In genomic region chr1:1032428-1032827, GRCh38 we compare ENCODE assay signal across 7 cellular contexts. TPM values are rescaled to one million over a fixed set of nuclear protein-coding genes. Genes with fewer than 3 reads are reported as not detected.
DNase-seq lines count a peak whose midpoint lies in the region; ATAC-seq, FAIRE-seq and TF ChIP-seq lines count a peak whose summit lies in the region.

No MANE protein-coding gene starts in this region.

- H3K79me1 ChIP-seq in neuronal stem cell (ENCODE audit: low read depth, low read length) = peaks cover 29% of the 10 kb centered on the region

- H3K4me2 ChIP-seq in neuronal stem cell (ENCODE audit: insufficient read depth, low read length, poor library complexity, severe bottlenecking) = peak overlapping the region; percentile 64

- TF ChIP-seq POLR2A in H54 (IDR thresholded peaks at IDR 0.05; ENCODE audit: low read depth, low read length) = no peak

- peak overlapping the region; percentile 55 for H3K4me3 Mint-ChIP-seq in chondrocyte (ENCODE audit: unreplicated experiment)

- H2BK120ac ChIP-seq in neuronal stem cell (ENCODE audit: low read depth, low read length) = peak overlapping the region; percentile 94

- H2AK5ac ChIP-seq in neuronal stem cell (ENCODE audit: low read depth, low read length) = peak overlapping the region; percentile 99

- H3K18ac ChIP-seq in neuronal stem cell (ENCODE audit: low read length) = peak overlapping the region; percentile 90

- H3K9me3 ChIP-seq in neuronal stem cell (replicated peaks in 1 of 2; ENCODE audit: control insufficient read depth in 2 of 2, insufficient read depth in 1 of 2, low read depth in 1 of 2, low read length in 2 of 2) = peaks cover 0 to 1% of the 10 kb centered on the region in 2 donors

- H3K27ac Mint-ChIP-seq in chondrocyte (ENCODE audit: unreplicated experiment) = no peak overlapping the region

- H3K36me3 Mint-ChIP-seq in chondrocyte (ENCODE audit: low read depth) = peaks cover 3% of the 10 kb centered on the region

- no peak overlapping the region for H3K14ac ChIP-seq in neuronal stem cell (ENCODE audit: low read length)

- H3K23ac ChIP-seq in neuronal stem cell (ENCODE audit: low read depth, low read length, poor library complexity) = peak overlapping the region; percentile 80

- WGBS in neuronal stem cell (ENCODE audit: extremely low coverage in 2 of 2, insufficient read length in 2 of 2, insufficient replicate concordance in 1 of 2), 2 donors = no CpG with 5 or more reads among the region's 16 CpGs

- FAIRE-seq in H54 (lab: Jason Lieb, UNC) (no peak), HTR-8/SVneo (lab: Jason Lieb, UNC) (no peak)

- H3K27me3 Mint-ChIP-seq in chondrocyte (ENCODE audit: low read depth) = no peaks in the 10 kb centered on the region

- TF ChIP-seq CTCF in chondrocyte (IDR thresholded peaks at IDR 0.05) = no peak

- peak overlapping the region; percentile 74 for H3K27ac ChIP-seq in neuronal stem cell (replicated peaks; ENCODE audit: low read length)

- H3K4ac ChIP-seq in neuronal stem cell (ENCODE audit: low read length) = peak overlapping the region; percentile 89

- peak; percentile 28 for DNase-seq in NCI-H1105 treated with DMSO at 0.1 percent for 48 hours (lab: John Stamatoyannopoulos, UW)
- DNase-seq in chondrocyte (ENCODE audit: low spot score) = no peak
- no peak for DNase-seq in neuronal stem cell (ENCODE audit: low spot score)
- no peak for DNase-seq in H54 (ENCODE audit: insufficient read length, low spot score)
- no peak for DNase-seq in HTR-8/SVneo (ENCODE audit: insufficient read length, low spot score)

- peak overlapping the region; percentile 98 for H2BK5ac ChIP-seq in neuronal stem cell (ENCODE audit: low read length)

- H3K4me3 ChIP-seq in neuronal stem cell (ENCODE audit: low read length in 2 of 2) = no peak overlapping the region

- H2BK15ac ChIP-seq in neuronal stem cell (ENCODE audit: low read length) = peak overlapping the region; percentile 85

- peak overlapping the region; percentile 84 for H2BK12ac ChIP-seq in neuronal stem cell (ENCODE audit: low read length)

- H4K8ac ChIP-seq in neuronal stem cell (ENCODE audit: low read depth, low read length) = no peak overlapping the region

- H3K36me3 ChIP-seq in neuronal stem cell (replicated peaks in 1 of 2; ENCODE audit: control insufficient read depth in 2 of 2, insufficient read depth in 2 of 2, low read length in 2 of 2) = peaks cover 23 to 28% of the 10 kb centered on the region in 2 donors

- H3K27me3 ChIP-seq in neuronal stem cell (ENCODE audit: control insufficient read depth in 3 of 3, insufficient read depth in 3 of 3, low read depth in 1 of 3, low read length in 3 of 3) = peaks cover 0 to 5% (median 0%) of the 10 kb centered on the region in 3 experiments

- no peaks in the 10 kb centered on the region for H3K9me3 Mint-ChIP-seq in chondrocyte (ENCODE audit: low read depth)

- H2AFZ ChIP-seq in neuronal stem cell (ENCODE audit: low read length) = no peak overlapping the region

- ATAC-seq in GM19023 (IDR thresholded peaks at IDR 0.05; ENCODE audit: unreplicated experiment) = peak; percentile 2
- ATAC-seq in HG02840 (IDR thresholded peaks at IDR 0.05; ENCODE audit: low FRiP score, unreplicated experiment) = no peak

- no peak overlapping the region for H4K91ac ChIP-seq in neuronal stem cell (ENCODE audit: low read depth, low read length, poor library complexity)

- peak overlapping the region; percentile 60 for H3K9ac ChIP-seq in neuronal stem cell (ENCODE audit: low read depth, low read length, poor library complexity)

- peaks cover 20 to 30% of the 10 kb centered on the region in 2 donors for H3K4me1 ChIP-seq in neuronal stem cell (ENCODE audit: control insufficient read depth in 2 of 2, insufficient read depth in 1 of 2, low read depth in 1 of 2, low read length in 2 of 2)

- peaks cover 9% of the 10 kb centered on the region for H3K4me1 Mint-ChIP-seq in chondrocyte (ENCODE audit: low read depth)

RNA-seq across cellular contexts. Expression of gene AGRN, which starts 12.5 kb away (rescaled TPM):
- total RNA-seq in chondrocyte = 138 to 221 TPM (median 219 TPM) in 3 replicates
- 79.8 TPM for polyA plus RNA-seq in neuronal stem cell (2013, experiment 1 of 2)
- 78.9 TPM for polyA plus RNA-seq in neuronal stem cell (2013, experiment 2 of 2)

RNA-seq across cellular contexts. Expression of gene ISG15, which starts 19.1 kb away (rescaled TPM):
- total RNA-seq in chondrocyte = 28.5 to 42.8 TPM (median 42.2 TPM) in 3 replicates
- polyA plus RNA-seq in neuronal stem cell (2013, experiment 1 of 2) = 44.0 TPM
- 44.5 TPM for polyA plus RNA-seq in neuronal stem cell (2013, experiment 2 of 2)

RNA-seq across cellular contexts. Expression of gene HES4, which starts 32.5 kb away (rescaled TPM):
- total RNA-seq in chondrocyte = 56.6 to 137 TPM (median 136 TPM) in 3 replicates
- polyA plus RNA-seq in neuronal stem cell (2013, experiment 1 of 2) = 312 TPM
- polyA plus RNA-seq in neuronal stem cell (2013, experiment 2 of 2) = 285 TPM

RNA-seq across cellular contexts. Expression of gene RNF223, which starts 41.7 kb away (rescaled TPM):
- total RNA-seq in chondrocyte = not detected in 3 replicates
- 0.03 TPM for polyA plus RNA-seq in neuronal stem cell (2013, experiment 1 of 2)
- polyA plus RNA-seq in neuronal stem cell (2013, experiment 2 of 2) = 0.01 TPM

RNA-seq across cellular contexts. Expression of gene PERM1, which starts 50.5 kb away (rescaled TPM):
- 0.12 to 0.37 TPM (median 0.31 TPM) in 3 replicates for total RNA-seq in chondrocyte
- not detected for polyA plus RNA-seq in neuronal stem cell (2013, experiment 1 of 2)
- polyA plus RNA-seq in neuronal stem cell (2013, experiment 2 of 2) = 0.01 TPM
